ENCODE assay signal across 2 cellular contexts in genomic region chr10:35794703-35795102, GRCh38.
TF ChIP-seq lines count a peak whose summit lies in the region.

No MANE protein-coding gene starts in this region.

TF ChIP-seq in GM23338, 12 proteins besides CTCF, POLR2A, EP300 and RAD21:
- TF ChIP-seq, protein P1, sequence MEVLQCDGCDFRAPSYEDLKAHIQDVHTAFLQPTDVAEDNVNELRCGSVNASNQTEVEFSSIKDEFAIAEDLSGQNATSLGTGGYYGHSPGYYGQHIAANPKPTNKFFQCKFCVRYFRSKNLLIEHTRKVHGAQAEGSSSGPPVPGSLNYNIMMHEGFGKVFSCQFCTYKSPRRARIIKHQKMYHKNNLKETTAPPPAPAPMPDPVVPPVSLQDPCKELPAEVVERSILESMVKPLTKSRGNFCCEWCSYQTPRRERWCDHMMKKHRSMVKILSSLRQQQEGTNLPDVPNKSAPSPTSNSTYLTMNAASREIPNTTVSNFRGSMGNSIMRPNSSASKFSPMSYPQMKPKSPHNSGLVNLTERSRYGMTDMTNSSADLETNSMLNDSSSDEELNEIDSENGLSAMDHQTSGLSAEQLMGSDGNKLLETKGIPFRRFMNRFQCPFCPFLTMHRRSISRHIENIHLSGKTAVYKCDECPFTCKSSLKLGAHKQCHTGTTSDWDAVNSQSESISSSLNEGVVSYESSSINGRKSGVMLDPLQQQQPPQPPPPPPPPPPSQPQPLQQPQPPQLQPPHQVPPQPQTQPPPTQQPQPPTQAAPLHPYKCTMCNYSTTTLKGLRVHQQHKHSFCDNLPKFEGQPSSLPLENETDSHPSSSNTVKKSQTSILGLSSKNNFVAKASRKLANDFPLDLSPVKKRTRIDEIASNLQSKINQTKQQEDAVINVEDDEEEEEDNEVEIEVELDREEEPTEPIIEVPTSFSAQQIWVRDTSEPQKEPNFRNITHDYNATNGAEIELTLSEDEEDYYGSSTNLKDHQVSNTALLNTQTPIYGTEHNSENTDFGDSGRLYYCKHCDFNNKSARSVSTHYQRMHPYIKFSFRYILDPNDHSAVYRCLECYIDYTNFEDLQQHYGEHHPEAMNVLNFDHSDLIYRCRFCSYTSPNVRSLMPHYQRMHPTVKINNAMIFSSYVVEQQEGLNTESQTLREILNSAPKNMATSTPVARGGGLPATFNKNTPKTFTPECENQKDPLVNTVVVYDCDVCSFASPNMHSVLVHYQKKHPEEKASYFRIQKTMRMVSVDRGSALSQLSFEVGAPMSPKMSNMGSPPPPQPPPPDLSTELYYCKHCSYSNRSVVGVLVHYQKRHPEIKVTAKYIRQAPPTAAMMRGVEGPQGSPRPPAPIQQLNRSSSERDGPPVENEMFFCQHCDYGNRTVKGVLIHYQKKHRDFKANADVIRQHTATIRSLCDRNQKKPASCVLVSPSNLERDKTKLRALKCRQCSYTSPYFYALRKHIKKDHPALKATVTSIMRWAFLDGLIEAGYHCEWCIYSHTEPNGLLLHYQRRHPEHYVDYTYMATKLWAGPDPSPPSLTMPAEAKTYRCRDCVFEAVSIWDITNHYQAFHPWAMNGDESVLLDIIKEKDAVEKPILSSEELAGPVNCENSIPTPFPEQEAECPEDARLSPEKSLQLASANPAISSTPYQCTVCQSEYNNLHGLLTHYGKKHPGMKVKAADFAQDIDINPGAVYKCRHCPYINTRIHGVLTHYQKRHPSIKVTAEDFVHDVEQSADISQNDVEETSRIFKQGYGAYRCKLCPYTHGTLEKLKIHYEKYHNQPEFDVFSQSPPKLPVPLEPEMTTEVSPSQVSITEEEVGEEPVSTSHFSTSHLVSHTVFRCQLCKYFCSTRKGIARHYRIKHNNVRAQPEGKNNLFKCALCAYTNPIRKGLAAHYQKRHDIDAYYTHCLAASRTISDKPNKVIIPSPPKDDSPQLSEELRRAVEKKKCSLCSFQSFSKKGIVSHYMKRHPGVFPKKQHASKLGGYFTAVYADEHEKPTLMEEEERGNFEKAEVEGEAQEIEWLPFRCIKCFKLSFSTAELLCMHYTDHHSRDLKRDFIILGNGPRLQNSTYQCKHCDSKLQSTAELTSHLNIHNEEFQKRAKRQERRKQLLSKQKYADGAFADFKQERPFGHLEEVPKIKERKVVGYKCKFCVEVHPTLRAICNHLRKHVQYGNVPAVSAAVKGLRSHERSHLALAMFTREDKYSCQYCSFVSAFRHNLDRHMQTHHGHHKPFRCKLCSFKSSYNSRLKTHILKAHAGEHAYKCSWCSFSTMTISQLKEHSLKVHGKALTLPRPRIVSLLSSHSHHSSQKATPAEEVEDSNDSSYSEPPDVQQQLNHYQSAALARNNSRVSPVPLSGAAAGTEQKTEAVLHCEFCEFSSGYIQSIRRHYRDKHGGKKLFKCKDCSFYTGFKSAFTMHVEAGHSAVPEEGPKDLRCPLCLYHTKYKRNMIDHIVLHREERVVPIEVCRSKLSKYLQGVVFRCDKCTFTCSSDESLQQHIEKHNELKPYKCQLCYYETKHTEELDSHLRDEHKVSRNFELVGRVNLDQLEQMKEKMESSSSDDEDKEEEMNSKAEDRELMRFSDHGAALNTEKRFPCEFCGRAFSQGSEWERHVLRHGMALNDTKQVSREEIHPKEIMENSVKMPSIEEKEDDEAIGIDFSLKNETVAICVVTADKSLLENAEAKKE (CRISPR knock-in tag; IDR thresholded peaks at IDR 0.05) = no peak
- TF ChIP-seq, protein P2, sequence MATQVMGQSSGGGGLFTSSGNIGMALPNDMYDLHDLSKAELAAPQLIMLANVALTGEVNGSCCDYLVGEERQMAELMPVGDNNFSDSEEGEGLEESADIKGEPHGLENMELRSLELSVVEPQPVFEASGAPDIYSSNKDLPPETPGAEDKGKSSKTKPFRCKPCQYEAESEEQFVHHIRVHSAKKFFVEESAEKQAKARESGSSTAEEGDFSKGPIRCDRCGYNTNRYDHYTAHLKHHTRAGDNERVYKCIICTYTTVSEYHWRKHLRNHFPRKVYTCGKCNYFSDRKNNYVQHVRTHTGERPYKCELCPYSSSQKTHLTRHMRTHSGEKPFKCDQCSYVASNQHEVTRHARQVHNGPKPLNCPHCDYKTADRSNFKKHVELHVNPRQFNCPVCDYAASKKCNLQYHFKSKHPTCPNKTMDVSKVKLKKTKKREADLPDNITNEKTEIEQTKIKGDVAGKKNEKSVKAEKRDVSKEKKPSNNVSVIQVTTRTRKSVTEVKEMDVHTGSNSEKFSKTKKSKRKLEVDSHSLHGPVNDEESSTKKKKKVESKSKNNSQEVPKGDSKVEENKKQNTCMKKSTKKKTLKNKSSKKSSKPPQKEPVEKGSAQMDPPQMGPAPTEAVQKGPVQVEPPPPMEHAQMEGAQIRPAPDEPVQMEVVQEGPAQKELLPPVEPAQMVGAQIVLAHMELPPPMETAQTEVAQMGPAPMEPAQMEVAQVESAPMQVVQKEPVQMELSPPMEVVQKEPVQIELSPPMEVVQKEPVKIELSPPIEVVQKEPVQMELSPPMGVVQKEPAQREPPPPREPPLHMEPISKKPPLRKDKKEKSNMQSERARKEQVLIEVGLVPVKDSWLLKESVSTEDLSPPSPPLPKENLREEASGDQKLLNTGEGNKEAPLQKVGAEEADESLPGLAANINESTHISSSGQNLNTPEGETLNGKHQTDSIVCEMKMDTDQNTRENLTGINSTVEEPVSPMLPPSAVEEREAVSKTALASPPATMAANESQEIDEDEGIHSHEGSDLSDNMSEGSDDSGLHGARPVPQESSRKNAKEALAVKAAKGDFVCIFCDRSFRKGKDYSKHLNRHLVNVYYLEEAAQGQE (IDR thresholded peaks at IDR 0.05; ENCODE audit: unreplicated experiment) = no peak
- TF ChIP-seq CREB1 (CRISPR knock-in tag; IDR thresholded peaks at IDR 0.05; ENCODE audit: low read depth) (no peak), EZH2phosphoT487 (IDR thresholded peaks at IDR 0.05; ENCODE audit: unreplicated experiment) (no peak), NANOG (IDR thresholded peaks at IDR 0.05; ENCODE audit: borderline replicate concordance) (no peak), EZH2 (IDR thresholded peaks at IDR 0.05; ENCODE audit: low read depth, unreplicated experiment) (no peak), ZNF331 (CRISPR knock-in tag; IDR thresholded peaks at IDR 0.05; ENCODE audit: low read depth) (no peak), STAT1 (IDR thresholded peaks at IDR 0.05; ENCODE audit: unreplicated experiment) (no peak), JUNB (IDR thresholded peaks at IDR 0.05; ENCODE audit: unreplicated experiment) (no peak), POLR2AphosphoS5 (IDR thresholded peaks at IDR 0.05; ENCODE audit: low read depth) (no peak)
- TF ChIP-seq, protein P3, sequence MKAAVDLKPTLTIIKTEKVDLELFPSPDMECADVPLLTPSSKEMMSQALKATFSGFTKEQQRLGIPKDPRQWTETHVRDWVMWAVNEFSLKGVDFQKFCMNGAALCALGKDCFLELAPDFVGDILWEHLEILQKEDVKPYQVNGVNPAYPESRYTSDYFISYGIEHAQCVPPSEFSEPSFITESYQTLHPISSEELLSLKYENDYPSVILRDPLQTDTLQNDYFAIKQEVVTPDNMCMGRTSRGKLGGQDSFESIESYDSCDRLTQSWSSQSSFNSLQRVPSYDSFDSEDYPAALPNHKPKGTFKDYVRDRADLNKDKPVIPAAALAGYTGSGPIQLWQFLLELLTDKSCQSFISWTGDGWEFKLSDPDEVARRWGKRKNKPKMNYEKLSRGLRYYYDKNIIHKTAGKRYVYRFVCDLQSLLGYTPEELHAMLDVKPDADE (IDR thresholded peaks at IDR 0.05) = no peak
TF ChIP-seq in GM23338: peak in this region for 0.

TF ChIP-seq in WTC11, 78 proteins besides CTCF, POLR2A, EP300 and RAD21 (continued from another document):
- TF ChIP-seq CREM (CRISPR knock-in tag; IDR thresholded peaks at IDR 0.05) = no peak
- no peak for TF ChIP-seq GTF2I (CRISPR knock-in tag; conservative IDR thresholded peaks at IDR 0.05)
- TF ChIP-seq ZNF423 (CRISPR knock-in tag; IDR thresholded peaks at IDR 0.05) = no peak
- TF ChIP-seq FOXP4 (CRISPR knock-in tag; IDR thresholded peaks at IDR 0.05) = no peak
- TF ChIP-seq AR (CRISPR knock-in tag; IDR thresholded peaks at IDR 0.05) = no peak
- TF ChIP-seq JUN (CRISPR knock-in tag; IDR thresholded peaks at IDR 0.05) = no peak
- TF ChIP-seq, protein P4, sequence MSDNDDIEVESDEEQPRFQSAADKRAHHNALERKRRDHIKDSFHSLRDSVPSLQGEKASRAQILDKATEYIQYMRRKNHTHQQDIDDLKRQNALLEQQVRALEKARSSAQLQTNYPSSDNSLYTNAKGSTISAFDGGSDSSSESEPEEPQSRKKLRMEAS (CRISPR knock-in tag; IDR thresholded peaks at IDR 0.05) = no peak
- TF ChIP-seq ZNF532 (CRISPR knock-in tag; IDR thresholded peaks at IDR 0.05; ENCODE audit: borderline replicate concordance) = no peak
- TF ChIP-seq, protein P5, sequence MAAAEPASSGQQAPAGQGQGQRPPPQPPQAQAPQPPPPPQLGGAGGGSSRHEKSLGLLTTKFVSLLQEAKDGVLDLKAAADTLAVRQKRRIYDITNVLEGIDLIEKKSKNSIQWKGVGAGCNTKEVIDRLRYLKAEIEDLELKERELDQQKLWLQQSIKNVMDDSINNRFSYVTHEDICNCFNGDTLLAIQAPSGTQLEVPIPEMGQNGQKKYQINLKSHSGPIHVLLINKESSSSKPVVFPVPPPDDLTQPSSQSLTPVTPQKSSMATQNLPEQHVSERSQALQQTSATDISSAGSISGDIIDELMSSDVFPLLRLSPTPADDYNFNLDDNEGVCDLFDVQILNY (CRISPR knock-in tag; IDR thresholded peaks at IDR 0.05) = no peak
- no peak for TF ChIP-seq TP53 (CRISPR knock-in tag; IDR thresholded peaks at IDR 0.05)
- TF ChIP-seq IRF2 (CRISPR knock-in tag; IDR thresholded peaks at IDR 0.05; ENCODE audit: borderline replicate concordance, low read depth) = no peak
- no peak for TF ChIP-seq ZNF138 (CRISPR knock-in tag; conservative IDR thresholded peaks at IDR 0.05)
- TF ChIP-seq MYBL2 (CRISPR knock-in tag; IDR thresholded peaks at IDR 0.05) = no peak
